ENCODE assay signal across 8 cellular contexts in genomic region chr19:18224525-18225354, GRCh38. TPM values are rescaled to one million over a fixed set of nuclear protein-coding genes. Genes with fewer than 3 reads are reported as not detected.
A peak's percentile ranks its signal among the peaks of the same experiment; 100 is the strongest.
DNase-seq lines count a peak whose midpoint lies in the region; ATAC-seq and TF ChIP-seq lines count a peak whose summit lies in the region.

No MANE protein-coding gene starts in this region.

- H3K79me2 ChIP-seq in parathyroid adenoma, result no peaks in the 10 kb centered on the region

- H3K9me3 Mint-ChIP-seq in T-cell, result no peaks in the 10 kb centered on the region

- H3K27ac ChIP-seq in adrenal gland (peak overlapping the region in 2 of 5 donors; percentile 61 to 66), heart right ventricle (peak overlapping the region; percentile 50 to 84 (median 71)), parathyroid adenoma (no peak overlapping the region), thyroid gland (peak overlapping the region in 1 of 3 donors; percentile 27)

- POLR2A ChIA-PET in T-cell (lab: Charles Lee), result interaction anchor here in 1 of 2 donors (0.6 to 1.0 kb wide), 4 partner anchors 13 to 290 kb away, joined by 4 to 7 read pairs (median 5); no protein-coding TSS in a partner anchor

- TF ChIP-seq CTCF in GM06990 (IDR thresholded peaks at IDR 0.05; ENCODE audit: insufficient read depth, low read length, poor library complexity, severe bottlenecking), result no peak
- TF ChIP-seq CTCF in adrenal gland (IDR thresholded peaks at IDR 0.05), result no peak
- TF ChIP-seq CTCF in heart right ventricle (IDR thresholded peaks at IDR 0.05), result no peak
- TF ChIP-seq CTCF in parathyroid adenoma (IDR thresholded peaks at IDR 0.05), result no peak
- no peak for TF ChIP-seq CTCF in thyroid gland (IDR thresholded peaks at IDR 0.05)

- ATAC-seq in HG02642 (IDR thresholded peaks at IDR 0.05; ENCODE audit: poor library complexity, unreplicated experiment) (peak; percentile 95), T-cell (replicated peaks in 1 of 4) (peak; percentile 94 to 99 (median 97)), heart right ventricle (peak; percentile 97 to 99 (median 98))

- peak overlapping the region; percentile 77 to 92 (median 81) for H3K4me3 Mint-ChIP-seq in T-cell

- H3K4me2 ChIP-seq in parathyroid adenoma (ENCODE audit: low read length), result peak overlapping the region; percentile 79

- H3K27me3 Mint-ChIP-seq in T-cell, result peaks cover 42 to 73% of the 10 kb centered on the region in 2 donors

- WGBS in adrenal gland, 4 donors, result 1 to 4% (median 2%) methylated on average over 20 to 81 of the region's 81 CpGs
- 2% methylated on average over 81 of the region's 81 CpGs for WGBS in heart right ventricle, 2 donors
- 0 to 1% methylated on average over 7 to 60 of the region's 81 CpGs for WGBS in thyroid gland, 2 donors

- H3K4me1 Mint-ChIP-seq in T-cell, result peaks cover 20 to 33% (median 22%) of the 10 kb centered on the region in 3 donors

- peak overlapping the region; percentile 58 for H3K4me3 ChIP-seq in GM06990 (replicated peaks; ENCODE audit: low read depth, low read length)
- H3K4me3 ChIP-seq in adrenal gland, result peak overlapping the region in 2 of 4 donors; percentile 12 to 33
- peak overlapping the region in 9 of 10 donors; percentile 35 to 65 (median 52) for H3K4me3 ChIP-seq in heart right ventricle
- peak overlapping the region; percentile 52 for H3K4me3 ChIP-seq in parathyroid adenoma (ENCODE audit: low read depth, low read length)
- H3K4me3 ChIP-seq in thyroid gland (replicated peaks in 1 of 3), result peak overlapping the region in 1 of 3 donors; percentile 24

- intact Hi-C loops in adrenal gland (cut with DNase I), result no loop called here
- intact Hi-C loops in heart right ventricle (cut with DNase I), result loop anchor here in 2 of 10 donors (2.0 kb wide), 2 partner anchors 20 to 72 kb away; partner anchors contain the start of genes PIK3R2 (in 1 of the 2) and RAB3A (in 1 of the 2)
- intact Hi-C loops in thyroid gland (cut with DNase I), result no loop called here

- H3K4me1 ChIP-seq in adrenal gland (replicated peaks in 1 of 2), result peaks cover 7 to 18% of the 10 kb centered on the region in 2 donors
- H3K4me1 ChIP-seq in heart right ventricle, result peaks cover 14 to 41% (median 30%) of the 10 kb centered on the region in 9 donors
- peaks cover 6% of the 10 kb centered on the region for H3K4me1 ChIP-seq in parathyroid adenoma
- H3K4me1 ChIP-seq in thyroid gland, result peaks cover 7 to 32% of the 10 kb centered on the region in 2 donors

- TF ChIP-seq POLR2A in adrenal gland (IDR thresholded peaks at IDR 0.05) (no peak), thyroid gland (IDR thresholded peaks at IDR 0.05) (no peak)

- H3K9ac ChIP-seq in parathyroid adenoma, result no peak overlapping the region

- H3K27me3 ChIP-seq in GM06990 (replicated peaks; ENCODE audit: control insufficient read depth, insufficient read depth, low read length) (no peaks in the 10 kb centered on the region; the same call in 1 of the 2 replicates), adrenal gland (peaks cover 24% of the 10 kb centered on the region), heart right ventricle (peaks cover 9 to 70% (median 64%) of the 10 kb centered on the region in 7 donors), parathyroid adenoma (ENCODE audit: control insufficient read depth, insufficient read depth, low read length) (no peaks in the 10 kb centered on the region), thyroid gland (peaks cover 8% of the 10 kb centered on the region)

- CTCF ChIA-PET in T-cell (lab: Charles Lee), result interaction anchor here in 1 of 2 donors (0.5 to 1.0 kb wide), 7 partner anchors 21 to 136 kb away, joined by 3 to 8 read pairs (median 6); partner anchors contain the start of genes PIK3R2 and RAB3A

- DNase-seq in GM06990 (ENCODE audit: extremely low read depth, insufficient read length) (peak; percentile 96), NCI-H1417 (lab: John Stamatoyannopoulos, UW) (peak; percentile 88 to 98 (median 95)), T-cell (peak; percentile 43 to 83 (median 70)), adrenal gland (peak; percentile 98 to 100 (median 100)), heart right ventricle (peak; percentile 98 to 99), thyroid gland (peak; percentile 99)

- H3K9me3 ChIP-seq in adrenal gland (replicated peaks in 1 of 3), result no peaks in the 10 kb centered on the region
- H3K9me3 ChIP-seq in heart right ventricle, result no peaks in the 10 kb centered on the region
- H3K9me3 ChIP-seq in parathyroid adenoma (ENCODE audit: control insufficient read depth, low read length), result no peaks in the 10 kb centered on the region
- no peaks in the 10 kb centered on the region for H3K9me3 ChIP-seq in thyroid gland

- H3K36me3 Mint-ChIP-seq in T-cell, result no peaks in the 10 kb centered on the region

- H3K27ac Mint-ChIP-seq in T-cell, result peak overlapping the region; percentile 16 to 36

- H2AFZ ChIP-seq in parathyroid adenoma, result peak overlapping the region; percentile 92

- H3K36me3 ChIP-seq in GM06990 (ENCODE audit: control insufficient read depth, insufficient read depth, low read length), result no peaks in the 10 kb centered on the region
- H3K36me3 ChIP-seq in adrenal gland (replicated peaks in 1 of 2), result no peaks in the 10 kb centered on the region
- no peaks in the 10 kb centered on the region for H3K36me3 ChIP-seq in heart right ventricle
- H3K36me3 ChIP-seq in parathyroid adenoma (ENCODE audit: control insufficient read depth, insufficient read depth, low read length), result no peaks in the 10 kb centered on the region
- H3K36me3 ChIP-seq in thyroid gland, result no peaks in the 10 kb centered on the region

RNA-seq across cellular contexts. Expression of gene PDE4C, which starts 1.5 kb away (rescaled TPM):
- not detected for total RNA-seq in T-cell
- total RNA-seq in adrenal gland, result 1 to 10 TPM in 2 of 8 donors, under 1 TPM in 6; 0.11 to 1.7 (median 0.42) TPM
- 1 to 10 TPM in 1 of 3 donors, under 1 TPM in 1, not detected in 1; 0.77 to 2.4 TPM for polyA plus RNA-seq in adrenal gland
- 1 to 10 TPM in 4 of 10 donors, under 1 TPM in 6; 0.30 to 4.2 (median 0.85) TPM for total RNA-seq in heart right ventricle
- 1 to 10 TPM; 1.2 to 6.3 TPM for polyA plus RNA-seq in heart right ventricle
- total RNA-seq in thyroid gland, result 1 to 10 TPM in 1 of 4 donors, under 1 TPM in 2, not detected in 1; 0.27 to 1.4 (median 0.92) TPM

RNA-seq across cellular contexts. Expression of gene RAB3A, which starts 20.9 kb away (rescaled TPM):
- total RNA-seq in T-cell, result 1 to 10 TPM; 4.7 to 8.3 (median 5.6) TPM
- total RNA-seq in adrenal gland, result 10 to 100 TPM in 3 of 8 donors, 1 to 10 TPM in 5; 2.3 to 32.3 (median 6.9) TPM
- 10 to 100 TPM in 1 of 3 donors, 1 to 10 TPM in 2; 4.0 to 16.6 (median 5.8) TPM for polyA plus RNA-seq in adrenal gland
- 10 to 100 TPM; 24.1 to 36.3 (median 31.4) TPM for total RNA-seq in heart right ventricle
- 10 to 100 TPM in 1 of 2 donors, 1 to 10 TPM in 1; 7.8 to 16.7 TPM for polyA plus RNA-seq in heart right ventricle
- 1 to 10 TPM in 2 of 4 donors, under 1 TPM in 1, not detected in 1; 0.40 to 2.5 (median 2.0) TPM for total RNA-seq in thyroid gland

RNA-seq across cellular contexts. Expression of gene MPV17L2, which starts 31.7 kb away (rescaled TPM):
- total RNA-seq in T-cell, result 1 to 10 TPM; 3.8 to 8.2 (median 8.1) TPM
- 10 to 100 TPM; 10.3 to 47.4 (median 24.0) TPM for total RNA-seq in adrenal gland
- 10 to 100 TPM; 21.1 to 41.4 (median 40.8) TPM for polyA plus RNA-seq in adrenal gland
- 10 to 100 TPM; 10.6 to 16.5 (median 14.5) TPM for total RNA-seq in heart right ventricle
- 10 to 100 TPM; 23.0 to 61.9 TPM for polyA plus RNA-seq in heart right ventricle
- 10 to 100 TPM in 3 of 4 donors, 1 to 10 TPM in 1; 4.7 to 57.7 (median 29.3) TPM for total RNA-seq in thyroid gland

RNA-seq across cellular contexts. Expression of gene IQCN, which starts 49.5 kb away (rescaled TPM):
- 10 to 100 TPM in 2 of 5 donors, 1 to 10 TPM in 3; 4.1 to 42.8 (median 6.3) TPM for total RNA-seq in T-cell
- total RNA-seq in adrenal gland, result 1 to 10 TPM in 7 of 8 donors, under 1 TPM in 1; 0.30 to 5.4 (median 2.4) TPM
- 10 to 100 TPM in 1 of 3 donors, 1 to 10 TPM in 1, under 1 TPM in 1; 0.59 to 45.2 (median 6.0) TPM for polyA plus RNA-seq in adrenal gland
- total RNA-seq in heart right ventricle, result 1 to 10 TPM in 5 of 10 donors, under 1 TPM in 5; 0.49 to 1.5 (median 0.96) TPM
- polyA plus RNA-seq in heart right ventricle, result 1 to 10 TPM in 1 of 2 donors, under 1 TPM in 1; 0.17 to 7.8 TPM
- total RNA-seq in thyroid gland, result 10 to 100 TPM in 1 of 4 donors, 1 to 10 TPM in 3; 5.7 to 17.0 (median 8.9) TPM

RNA-seq across cellular contexts. Expression of gene IFI30, which starts 51.1 kb away (rescaled TPM):
- total RNA-seq in T-cell (10 to 100 TPM in 1 of 5 donors, 1 to 10 TPM in 4; 3.2 to 11.8 (median 5.1) TPM), adrenal gland (100 to 1,000 TPM; 103 to 372 (median 185) TPM), heart right ventricle (100 to 1,000 TPM in 1 of 10 donors, 10 to 100 TPM in 7, 1 to 10 TPM in 2; 6.5 to 241 (median 11.9) TPM), thyroid gland (10 to 100 TPM; 36.3 to 58.4 (median 40.1) TPM)
- polyA plus RNA-seq in adrenal gland (100 to 1,000 TPM in 2 of 3 donors, 10 to 100 TPM in 1; 99.2 to 268 (median 158) TPM), heart right ventricle (10 to 100 TPM in 1 of 2 donors, 1 to 10 TPM in 1; 9.7 to 31.2 TPM)
